9 cellular contexts compared by ENCODE assay signal in genomic region chr20:34559311-34560140, GRCh38. TPM values are rescaled to one million over a fixed set of nuclear protein-coding genes. Genes with fewer than 3 reads are reported as not detected.
DNase-seq lines count a peak whose midpoint lies in the region; ATAC-seq and TF ChIP-seq lines count a peak whose summit lies in the region.
"Had no signal": no experiment of that assay in that cellular context is flagged by ENCODE, and none has a peak within 500 bp of the region (broad histone marks: within the 10 kb centered on the region; RNA-seq: fewer than 3 reads in every experiment).

No MANE protein-coding gene starts in this region.

- no peak for TF ChIP-seq POLR2A in ovary (IDR thresholded peaks at IDR 0.05)

- peaks cover 9 to 23% (median 16%) of the 10 kb centered on the region in 4 donors for H3K4me1 Mint-ChIP-seq in CD4-positive, CD25-positive, alpha-beta regulatory T cell
- H3K4me1 Mint-ChIP-seq in activated CD4-positive, alpha-beta memory T cell treated with anti-CD3 and anti-CD28 coated beads for 36 hours (ENCODE audit: low read depth) = peaks cover 16% of the 10 kb centered on the region

- CTCF ChIA-PET in activated CD4-positive, alpha-beta memory T cell treated with anti-CD3 and anti-CD28 coated beads for 36 hours (lab: Charles Lee) = interaction anchor here (1.7 to 2.0 kb wide), 3 partner anchors 20 to 247 kb away, joined by 5 to 10 read pairs (median 6); no protein-coding TSS in a partner anchor

- no peak for TF ChIP-seq EP300 in ovary (IDR thresholded peaks at IDR 0.05)

- H3K27me3 Mint-ChIP-seq in CD4-positive, CD25-positive, alpha-beta regulatory T cell = no peaks in the 10 kb centered on the region
- H3K27me3 Mint-ChIP-seq in activated CD4-positive, alpha-beta memory T cell treated with anti-CD3 and anti-CD28 coated beads for 36 hours = no peaks in the 10 kb centered on the region

- intact Hi-C loops in activated CD4-positive, alpha-beta memory T cell treated with anti-CD3 and anti-CD28 coated beads for 36 hours (cut with micrococcal nuclease) = loop anchor here (2.0 kb wide), 1 partner anchor 21 kb away; no protein-coding TSS in a partner anchor
- intact Hi-C loops in ovary (cut with DNase I) = loop anchor here in 1 of 4 donors (2.0 kb wide), 1 partner anchor 145 kb away; the partner anchor contains the start of gene TP53INP2

- POLR2A ChIA-PET in activated CD4-positive, alpha-beta memory T cell treated with anti-CD3 and anti-CD28 coated beads for 36 hours (lab: Charles Lee) = interaction anchor here (1.0 to 1.8 kb wide), 2 partner anchors 43 to 117 kb away, joined by 4 to 6 read pairs; partner anchors contain the start of genes DYNLRB1 and PIGU

- peaks cover 4% of the 10 kb centered on the region for H3K4me1 ChIP-seq in CD4-positive, CD25-positive, alpha-beta regulatory T cell (ENCODE audit: control insufficient read depth, insufficient read depth, low read length, poor library complexity, severe bottlenecking)
- H3K4me1 ChIP-seq in ovary (ENCODE audit: insufficient read depth) = no peaks in the 10 kb centered on the region

- H3K4me3 ChIP-seq in CD4-positive, CD25-positive, alpha-beta regulatory T cell (ENCODE audit: low read depth, low read length) = no peak overlapping the region
- H3K4me3 ChIP-seq in fibroblast of the aortic adventitia (ENCODE audit: low read depth, low read length) (peak overlapping the region; percentile 76), ovary (peak overlapping the region; percentile 98)

- peak overlapping the region; percentile 86 to 95 (median 88) for H3K27ac Mint-ChIP-seq in CD4-positive, CD25-positive, alpha-beta regulatory T cell
- peak overlapping the region; percentile 52 for H3K27ac Mint-ChIP-seq in activated CD4-positive, alpha-beta memory T cell treated with anti-CD3 and anti-CD28 coated beads for 36 hours

- no peaks in the 10 kb centered on the region for H3K27me3 ChIP-seq in CD4-positive, CD25-positive, alpha-beta regulatory T cell (ENCODE audit: control insufficient read depth, insufficient read depth, low read length)
- no peaks in the 10 kb centered on the region for H3K27me3 ChIP-seq in ovary

- no peaks in the 10 kb centered on the region for H3K9me3 ChIP-seq in CD4-positive, CD25-positive, alpha-beta regulatory T cell (ENCODE audit: control insufficient read depth in 2 of 2, low read length in 2 of 2)
- no peaks in the 10 kb centered on the region for H3K9me3 ChIP-seq in ovary

- DNase-seq in CD4-positive, CD25-positive, alpha-beta regulatory T cell = no peak
- DNase-seq in activated CD4-positive, alpha-beta memory T cell treated with anti-CD3 and anti-CD28 coated beads for 36 hours = no peak
- DNase-seq in fibroblast of the aortic adventitia (ENCODE audit: low read depth) (no peak), ovary (peak; percentile 53 to 77 (median 75)), NCI-H345 (lab: John Stamatoyannopoulos, UW) (no peak), H4 (ENCODE audit: low spot score) (no peak), NOMO-1 treated with dmso at 0.1 percent for 144 hours (lab: John Stamatoyannopoulos, UW; ENCODE audit: unreplicated experiment) (no peak), ecto neural progenitor cell (ENCODE audit: low spot score) (no peak)
- DNase-seq: WERI-Rb-1 had no signal

- no peak for ATAC-seq in CD4-positive, CD25-positive, alpha-beta regulatory T cell (ENCODE audit: low read depth in 2 of 2)

- H3K4me3 Mint-ChIP-seq in CD4-positive, CD25-positive, alpha-beta regulatory T cell = peak overlapping the region; percentile 79 to 90 (median 86)
- H3K4me3 Mint-ChIP-seq in activated CD4-positive, alpha-beta memory T cell treated with anti-CD3 and anti-CD28 coated beads for 36 hours = peak overlapping the region; percentile 60

- 17 to 41% (median 19%) methylated on average over 30 to 43 of the region's 43 CpGs for WGBS in ovary, 3 donors

- no peaks in the 10 kb centered on the region for H3K36me3 ChIP-seq in CD4-positive, CD25-positive, alpha-beta regulatory T cell (ENCODE audit: control insufficient read depth, insufficient read depth, low read length)
- H3K36me3 ChIP-seq in ovary = no peaks in the 10 kb centered on the region

- no peak for TF ChIP-seq CTCF in fibroblast of the aortic adventitia (IDR thresholded peaks at IDR 0.05; ENCODE audit: insufficient read depth, low read length)
- TF ChIP-seq CTCF in ovary (IDR thresholded peaks at IDR 0.05) = peak in 1 of 3 donors; percentile 10

- H3K27ac ChIP-seq in CD4-positive, CD25-positive, alpha-beta regulatory T cell (ENCODE audit: insufficient read depth, low read length, poor library complexity, severe bottlenecking) = peak overlapping the region; percentile 96
- peak overlapping the region; percentile 91 to 98 for H3K27ac ChIP-seq in ovary
- H3K27ac ChIP-seq: WERI-Rb-1 had no signal

- peaks cover 3% of the 10 kb centered on the region for H3K36me3 Mint-ChIP-seq in CD4-positive, CD25-positive, alpha-beta regulatory T cell
- H3K36me3 Mint-ChIP-seq in activated CD4-positive, alpha-beta memory T cell treated with anti-CD3 and anti-CD28 coated beads for 36 hours = peaks cover 1% of the 10 kb centered on the region

- peaks cover 0 to 3% (median 0%) of the 10 kb centered on the region in 7 donors for H3K9me3 Mint-ChIP-seq in CD4-positive, CD25-positive, alpha-beta regulatory T cell
- no peaks in the 10 kb centered on the region for H3K9me3 Mint-ChIP-seq in activated CD4-positive, alpha-beta memory T cell treated with anti-CD3 and anti-CD28 coated beads for 36 hours

RNA-seq across cellular contexts. Expression of gene MAP1LC3A, which starts 1.0 kb away (rescaled TPM):
- 23.9 TPM for total RNA-seq in CD4-positive, CD25-positive, alpha-beta regulatory T cell
- 10 to 100 TPM in 1 of 4 donors, 1 to 10 TPM in 3; 3.9 to 11.5 (median 5.4) TPM for polyA plus RNA-seq in CD4-positive, CD25-positive, alpha-beta regulatory T cell
- total RNA-seq in activated CD4-positive, alpha-beta memory T cell treated with anti-CD3 and anti-CD28 coated beads for 36 hours = 1 to 10 TPM; 4.6 to 5.6 TPM
- total RNA-seq in fibroblast of the aortic adventitia (ENCODE audit: low replicate concordance) (15.8 and 20.2 TPM in 2 replicates), ovary (10 to 100 TPM; 27.2 to 66.1 (median 36.0) TPM)
- polyA plus RNA-seq in ovary = 10 to 100 TPM in 1 of 2 donors, 1 to 10 TPM in 1; 3.4 to 57.2 TPM
- total RNA-seq in H4 (2014; rRNA removed; shearing (Covaris generic)) = 12.4 and 15.4 TPM in 2 replicates

RNA-seq across cellular contexts. Expression of gene DYNLRB1, which starts 43.3 kb away (rescaled TPM):
- total RNA-seq in CD4-positive, CD25-positive, alpha-beta regulatory T cell = 82.6 TPM
- polyA plus RNA-seq in CD4-positive, CD25-positive, alpha-beta regulatory T cell = 100 to 1,000 TPM; 317 to 369 (median 354) TPM
- total RNA-seq in activated CD4-positive, alpha-beta memory T cell treated with anti-CD3 and anti-CD28 coated beads for 36 hours = 100 to 1,000 TPM; 101 to 108 TPM
- 30.0 and 144 TPM in 2 replicates for total RNA-seq in fibroblast of the aortic adventitia (ENCODE audit: low replicate concordance)
- 100 to 1,000 TPM in 6 of 7 donors, 10 to 100 TPM in 1; 79.9 to 128 (median 121) TPM for total RNA-seq in ovary
- 100 to 1,000 TPM; 151 to 319 TPM for polyA plus RNA-seq in ovary
- total RNA-seq in H4 (2014; rRNA removed; shearing (Covaris generic)) = 142 and 180 TPM in 2 replicates

Comparison
In these comparisons a context has a peak if more than half of its experiments do, and no peak if none do; other contexts are left out.
1. DNase-seq: peak in ovary (5 of 5); none in CD4-positive, CD25-positive, alpha-beta regulatory T cell (0 of 3), activated CD4-positive, alpha-beta memory T cell treated with anti-CD3 and anti-CD28 coated beads for 36 hours (single experiment), fibroblast of the aortic adventitia (single experiment), NCI-H345 (single experiment), H4 (single experiment), NOMO-1 treated with dmso at 0.1 percent for 144 hours (single experiment) and ecto neural progenitor cell (single experiment).